10 cellular contexts compared by ENCODE assay signal in genomic region chr9:129938291-129938979, GRCh38.
DNase-seq lines count a peak whose midpoint lies in the region; ATAC-seq and TF ChIP-seq lines count a peak whose summit lies in the region.
"Had no signal": no experiment of that assay in that cellular context is flagged by ENCODE, and none has a peak within 500 bp of the region (broad histone marks: within the 10 kb centered on the region; RNA-seq: fewer than 3 reads in every experiment).

No MANE protein-coding gene starts in this region.

- H3K36me3 ChIP-seq in CD8-positive, alpha-beta T cell (ENCODE audit: insufficient read depth, low read length): no peaks in the 10 kb centered on the region
- H3K36me3 ChIP-seq in OCI-LY3 (replicated peaks; ENCODE audit: low read depth, low read length): peaks cover 35% of the 10 kb centered on the region

- DNase-seq in CD8-positive, alpha-beta T cell: no peak
- DNase-seq in effector memory CD8-positive, alpha-beta T cell: no peak
- DNase-seq in osteocyte (ENCODE audit: extremely low spot score, unreplicated experiment) (no peak), AML-193 (lab: John Stamatoyannopoulos, UW) (no peak), A172 (ENCODE audit: low spot score) (no peak), NCI-H82 treated with DMSO at 0.1 percent for 48 hours (lab: John Stamatoyannopoulos, UW; ENCODE audit: unreplicated experiment) (no peak)

- H3K9me3 Mint-ChIP-seq in CD8-positive, alpha-beta T cell: peaks cover 3% of the 10 kb centered on the region
- H3K9me3 Mint-ChIP-seq in effector memory CD8-positive, alpha-beta T cell: no peaks in the 10 kb centered on the region
- H3K9me3 Mint-ChIP-seq in osteocyte (ENCODE audit: unreplicated experiment): peaks cover 5% of the 10 kb centered on the region

- TF ChIP-seq CTCF in CD8-positive, alpha-beta T cell (IDR thresholded peaks at IDR 0.05): no peak
- TF ChIP-seq CTCF in OCI-LY3 (IDR thresholded peaks at IDR 0.05; ENCODE audit: low read depth, low read length) (no peak), osteocyte (IDR thresholded peaks at IDR 0.05) (no peak)

- no peak overlapping the region for H3K4me3 ChIP-seq in CD8-positive, alpha-beta T cell (ENCODE audit: low read depth, low read length)
- H3K4me3 ChIP-seq in OCI-LY3 (ENCODE audit: low read length): no peak overlapping the region

- POLR2A ChIA-PET in CD8-positive, alpha-beta T cell (lab: Charles Lee): interaction anchor here (0.6 to 1.4 kb wide), 3 partner anchors 36 to 101 kb away, joined by 3 to 5 read pairs (median 5); no protein-coding TSS in a partner anchor

- H2AFZ ChIP-seq in OCI-LY3 (ENCODE audit: low read depth, low read length): no peak overlapping the region

- H3K27me3 ChIP-seq in CD8-positive, alpha-beta T cell (ENCODE audit: insufficient read depth, low read length): no peaks in the 10 kb centered on the region
- no peaks in the 10 kb centered on the region for H3K27me3 ChIP-seq in OCI-LY3 (ENCODE audit: low read depth, low read length)

- H3K27ac ChIP-seq in CD8-positive, alpha-beta T cell (ENCODE audit: low read depth, low read length): no peak overlapping the region
- H3K27ac ChIP-seq in OCI-LY3 (ENCODE audit: low read length): peak overlapping the region; percentile 9; the same call in 1 of the 2 replicates

- no peaks in the 10 kb centered on the region for H3K27me3 Mint-ChIP-seq in CD8-positive, alpha-beta T cell (ENCODE audit: low read depth)
- no peaks in the 10 kb centered on the region for H3K27me3 Mint-ChIP-seq in effector memory CD8-positive, alpha-beta T cell
- no peaks in the 10 kb centered on the region for H3K27me3 Mint-ChIP-seq in osteocyte (ENCODE audit: unreplicated experiment)

- H3K36me3 Mint-ChIP-seq in CD8-positive, alpha-beta T cell: peaks cover 47% of the 10 kb centered on the region
- H3K36me3 Mint-ChIP-seq in effector memory CD8-positive, alpha-beta T cell (ENCODE audit: insufficient read depth): peaks cover 62% of the 10 kb centered on the region
- H3K36me3 Mint-ChIP-seq in osteocyte (ENCODE audit: unreplicated experiment): peaks cover 21% of the 10 kb centered on the region

- H4K20me1 ChIP-seq in OCI-LY3 (ENCODE audit: insufficient read depth, low read length): peaks cover 67% of the 10 kb centered on the region

- H3K9ac ChIP-seq in OCI-LY3 (ENCODE audit: low read length): no peak overlapping the region

- no peak for ATAC-seq in CD8-positive, alpha-beta T cell
- ATAC-seq in effector memory CD8-positive, alpha-beta T cell (replicated peaks): peak; percentile 28
- ATAC-seq in HG02763 (IDR thresholded peaks at IDR 0.05; ENCODE audit: unreplicated experiment): no peak
- ATAC-seq: Panc1 had no signal

- CTCF ChIA-PET in CD8-positive, alpha-beta T cell (lab: Charles Lee): interaction anchor here (0.6 to 1.7 kb wide), 3 partner anchors 35 to 121 kb away, joined by 3 to 6 read pairs (median 4); no protein-coding TSS in a partner anchor

- peaks cover 98% of the 10 kb centered on the region for H3K79me2 ChIP-seq in OCI-LY3 (ENCODE audit: low read length)

- intact Hi-C loops in CD8-positive, alpha-beta T cell (cut with DNase I, micrococcal nuclease): no loop called here

- H3K4me2 ChIP-seq in OCI-LY3 (ENCODE audit: low read length): no peak overlapping the region

- peaks cover 48% of the 10 kb centered on the region for H3K4me1 Mint-ChIP-seq in CD8-positive, alpha-beta T cell (ENCODE audit: low read depth)
- peaks cover 39 to 46% of the 10 kb centered on the region in 2 donors for H3K4me1 Mint-ChIP-seq in effector memory CD8-positive, alpha-beta T cell (ENCODE audit: low read depth in 2 of 2)
- peaks cover 37% of the 10 kb centered on the region for H3K4me1 Mint-ChIP-seq in osteocyte (ENCODE audit: unreplicated experiment)

- H3K4me1 ChIP-seq in CD8-positive, alpha-beta T cell (ENCODE audit: insufficient read depth, low read length): peaks cover 43% of the 10 kb centered on the region
- peaks cover 37% of the 10 kb centered on the region for H3K4me1 ChIP-seq in OCI-LY3 (ENCODE audit: low read length)

- peak overlapping the region; percentile 81 for H3K27ac Mint-ChIP-seq in CD8-positive, alpha-beta T cell
- peak overlapping the region; percentile 85 to 91 for H3K27ac Mint-ChIP-seq in effector memory CD8-positive, alpha-beta T cell
- H3K27ac Mint-ChIP-seq in osteocyte (ENCODE audit: unreplicated experiment): peak overlapping the region; percentile 69

- H3K4me3 Mint-ChIP-seq in CD8-positive, alpha-beta T cell: no peak overlapping the region
- peak overlapping the region; percentile 47 to 48 for H3K4me3 Mint-ChIP-seq in effector memory CD8-positive, alpha-beta T cell
- H3K4me3 Mint-ChIP-seq in osteocyte (ENCODE audit: unreplicated experiment): no peak overlapping the region
- H3K4me3 Mint-ChIP-seq: neural crest cell had no signal

- no peaks in the 10 kb centered on the region for H3K9me3 ChIP-seq in CD8-positive, alpha-beta T cell (ENCODE audit: low read length)
- peaks cover 3% of the 10 kb centered on the region; the same call in 1 of the 2 replicates for H3K9me3 ChIP-seq in OCI-LY3 (ENCODE audit: insufficient read depth, low read length)

Comparison
In these comparisons a context has a peak if more than half of its experiments do, and no peak if none do; other contexts are left out.
1. H3K4me3 Mint-ChIP-seq: peak in effector memory CD8-positive, alpha-beta T cell (2 of 2); none in CD8-positive, alpha-beta T cell (single experiment) and osteocyte (single experiment).
2. Peak in every context shown above with its lines, with median percentiles within 50 percentile points of each other: H3K27ac Mint-ChIP-seq.